8 cellular contexts compared by ENCODE assay signal in the genomic region with DNA sequence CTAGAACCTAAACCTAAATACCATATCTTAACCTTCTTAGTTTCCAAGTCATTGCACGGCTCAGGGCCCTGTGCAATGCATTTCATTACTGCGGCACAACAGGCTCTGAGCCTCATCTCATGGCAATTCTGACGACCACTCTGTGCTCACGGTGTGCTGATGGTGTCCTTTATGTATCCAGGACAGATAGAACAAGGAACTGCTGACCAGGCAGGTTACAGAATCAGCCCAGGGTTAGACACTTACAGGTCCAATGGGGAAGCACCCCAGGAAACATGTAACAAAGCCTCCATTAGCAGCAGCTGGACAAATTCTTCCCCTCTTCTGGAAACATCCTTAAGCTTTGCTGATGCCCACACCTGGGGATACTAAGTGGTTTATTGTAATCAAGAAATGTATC.
"Had no signal": no experiment of that assay in that cellular context is flagged by ENCODE, and none has a peak within 500 bp of the region (broad histone marks: within the 10 kb centered on the region; RNA-seq: fewer than 3 reads in every experiment).

No MANE protein-coding gene starts in this region.

- H3K4me3 ChIP-seq: GM23248 had no signal

- H3K36me3 Mint-ChIP-seq: IgD-negative memory B cell had no signal

- H3K27ac ChIP-seq: GM23248, HL-60 had no signal

- H3K4me3 Mint-ChIP-seq: H9, IgD-negative memory B cell had no signal

- H3K9me3 Mint-ChIP-seq: H9 had no signal

- H3K27ac Mint-ChIP-seq: IgD-negative memory B cell had no signal

- H2AFZ ChIP-seq: GM23248 had no signal

- H3K9ac ChIP-seq: GM23248 had no signal

- FAIRE-seq: H1, H54 had no signal

- DNase-seq: GM23248, H9, HCEC 1CT, KG1 had no signal
